40 cellular contexts compared by ENCODE assay signal in genomic region chrX:6954836-6955235, GRCh38.
"Had no signal": no experiment of that assay in that cellular context is flagged by ENCODE, and none has a peak within 500 bp of the region (broad histone marks: within the 10 kb centered on the region; RNA-seq: fewer than 3 reads in every experiment).

No MANE protein-coding gene starts in this region.

- H3K9me3 Mint-ChIP-seq: activated naive CD4-positive, alpha-beta T cell treated with anti-CD3 and anti-CD28 coated beads, Interleukin-2, amount 50 U/mL, for 24 hours; effector memory CD8-positive, alpha-beta T cell had no signal

- H3K36me3 Mint-ChIP-seq: activated CD8-positive, alpha-beta memory T cell treated with anti-CD3 and anti-CD28 coated beads, Interleukin-2, amount 10 ng/mL, durations not matched to agents 7 days and 5 days; activated naive CD8-positive, alpha-beta T cell treated with anti-CD3 and anti-CD28 coated beads for 36 hours; brain had no signal

- H3K27ac Mint-ChIP-seq: activated B cell treated with CpG ODN at 0.5 μM for 24 hours; activated CD8-positive, alpha-beta memory T cell treated with anti-CD3 and anti-CD28 coated beads, Interleukin-2, amount 10 ng/mL, durations not matched to agents 7 days and 5 days; activated CD8-positive, alpha-beta T cell treated with anti-CD3 and anti-CD28 coated beads for 36 hours; activated naive CD4-positive, alpha-beta T cell treated with anti-CD3 and anti-CD28 coated beads for 36 hours; activated naive CD4-positive, alpha-beta T cell treated with anti-CD3 and anti-CD28 coated beads, Interleukin-2, amount 50 U/mL, for 24 hours; activated naive CD8-positive, alpha-beta T cell treated with anti-CD3 and anti-CD28 coated beads for 36 hours; activated naive CD8-positive, alpha-beta T cell treated with anti-CD3 and anti-CD28 coated beads, Interleukin-2, amount 50 U/mL, for 24 hours; activated T-helper 1 cell treated with anti-CD3 and anti-CD28 coated beads, Interleukin-12 subunit alpha, Interleukin-12 subunit beta, Interleukin-2, Interleukin-4 antibody, amounts not matched to agents 30 ng/mL and 10 ng/mL and 1 ng/mL, durations not matched to agents 14 hours and 24 hours and 36 hours; activated T-helper 2 cell treated with anti-CD3 and anti-CD28 coated beads, Interferon-gamma antibody, Interleukin-2, Interleukin-4, amounts not matched to agents 10 μg/mL and 5 μg/mL and 100 μg/mL, durations not matched to agents 14 hours and 24 hours and 36 hours; dendritic cell treated with granulocyte-macrophage colony-stimulating factor and Interleukin-4, amounts not matched to agents 40 ng/mL and 50 ng/mL, for 4 days; effector memory CD8-positive, alpha-beta T cell; T-helper 17 cell; T-helper 2 cell treated with Interferon-gamma antibody and Interleukin-4, amounts not matched to agents 5 μg/mL and 100 μg/mL, for 36 hours had no signal

- H3K27me3 ChIP-seq: adrenal gland, breast epithelium, cardiac muscle cell, esophagus squamous epithelium, gastroesophageal sphincter had no signal

- H3K27ac ChIP-seq: adrenal gland, breast epithelium, cardiac muscle cell, coronary artery, dorsolateral prefrontal cortex, epithelial cell of prostate, esophagus squamous epithelium, gastroesophageal sphincter, WERI-Rb-1 had no signal

- H3K4me3 ChIP-seq: adrenal gland, breast epithelium, cardiac muscle cell, coronary artery, dorsolateral prefrontal cortex, esophagus squamous epithelium, gastroesophageal sphincter had no signal

- FAIRE-seq: endometrium, endothelial cell of umbilical vein had no signal

- H3K9me3 ChIP-seq: adrenal gland, esophagus squamous epithelium, gastroesophageal sphincter had no signal

- H3K4me3 Mint-ChIP-seq: activated B cell treated with CpG ODN at 0.5 μM for 24 hours; activated CD8-positive, alpha-beta memory T cell treated with anti-CD3 and anti-CD28 coated beads, Interleukin-2, amount 10 ng/mL, durations not matched to agents 7 days and 5 days; activated CD8-positive, alpha-beta T cell treated with anti-CD3 and anti-CD28 coated beads for 36 hours; activated naive CD4-positive, alpha-beta T cell treated with anti-CD3 and anti-CD28 coated beads for 36 hours; activated naive CD4-positive, alpha-beta T cell treated with anti-CD3 and anti-CD28 coated beads, Interleukin-2, amount 50 U/mL, for 24 hours; activated naive CD8-positive, alpha-beta T cell treated with anti-CD3 and anti-CD28 coated beads for 36 hours; activated naive CD8-positive, alpha-beta T cell treated with anti-CD3 and anti-CD28 coated beads, Interleukin-2, amount 50 U/mL, for 24 hours; activated T-helper 1 cell treated with anti-CD3 and anti-CD28 coated beads, Interleukin-12 subunit alpha, Interleukin-12 subunit beta, Interleukin-2, Interleukin-4 antibody, amounts not matched to agents 30 ng/mL and 10 ng/mL and 1 ng/mL, durations not matched to agents 14 hours and 24 hours and 36 hours; brain; dendritic cell treated with granulocyte-macrophage colony-stimulating factor and Interleukin-4, amounts not matched to agents 40 ng/mL and 50 ng/mL, for 4 days; effector memory CD8-positive, alpha-beta T cell; T-helper 17 cell; T-helper 2 cell treated with Interferon-gamma antibody and Interleukin-4, amounts not matched to agents 5 μg/mL and 100 μg/mL, for 36 hours had no signal

- H3K4me1 ChIP-seq: adrenal gland, breast epithelium, esophagus squamous epithelium, gastroesophageal sphincter had no signal

- H3K36me3 ChIP-seq: adrenal gland, breast epithelium, cardiac muscle cell, esophagus squamous epithelium, gastroesophageal sphincter, WERI-Rb-1 had no signal

- ATAC-seq: activated CD4-positive, CD25-positive, alpha-beta regulatory T cell treated with anti-CD3 and anti-CD28 coated beads, Interleukin-2, amount 50 U/mL, for 24 hours; activated CD8-positive, alpha-beta memory T cell treated with anti-CD3 and anti-CD28 coated beads, Interleukin-2, amount 10 ng/mL, durations not matched to agents 7 days and 5 days; activated CD8-positive, alpha-beta T cell treated with anti-CD3 and anti-CD28 coated beads for 36 hours; activated naive CD8-positive, alpha-beta T cell treated with anti-CD3 and anti-CD28 coated beads, Interleukin-2, amount 50 U/mL, for 24 hours; effector memory CD8-positive, alpha-beta T cell; gastroesophageal sphincter; T-helper 17 cell had no signal

- H3K4me1 Mint-ChIP-seq: activated CD8-positive, alpha-beta memory T cell treated with anti-CD3 and anti-CD28 coated beads, Interleukin-2, amount 10 ng/mL, durations not matched to agents 7 days and 5 days; activated naive CD4-positive, alpha-beta T cell treated with anti-CD3 and anti-CD28 coated beads, Interleukin-2, amount 50 U/mL, for 24 hours; activated naive CD8-positive, alpha-beta T cell treated with anti-CD3 and anti-CD28 coated beads for 36 hours; activated naive CD8-positive, alpha-beta T cell treated with anti-CD3 and anti-CD28 coated beads, Interleukin-2, amount 50 U/mL, for 24 hours; brain; T-helper 17 cell had no signal

- H3K27me3 Mint-ChIP-seq: activated B cell treated with CpG ODN at 0.5 μM for 24 hours; activated CD8-positive, alpha-beta memory T cell treated with anti-CD3 and anti-CD28 coated beads, Interleukin-2, amount 10 ng/mL, durations not matched to agents 7 days and 5 days; activated CD8-positive, alpha-beta T cell treated with anti-CD3 and anti-CD28 coated beads for 36 hours; activated naive CD4-positive, alpha-beta T cell treated with anti-CD3 and anti-CD28 coated beads, Interleukin-2, amount 50 U/mL, for 24 hours; activated naive CD8-positive, alpha-beta T cell treated with anti-CD3 and anti-CD28 coated beads for 36 hours; activated naive CD8-positive, alpha-beta T cell treated with anti-CD3 and anti-CD28 coated beads, Interleukin-2, amount 50 U/mL, for 24 hours; brain; dendritic cell treated with granulocyte-macrophage colony-stimulating factor and Interleukin-4, amounts not matched to agents 40 ng/mL and 50 ng/mL, for 4 days; effector memory CD8-positive, alpha-beta T cell; T-helper 17 cell had no signal

- DNase-seq: activated B cell treated with CpG ODN at 0.5 μM for 24 hours; activated CD4-positive, alpha-beta T cell treated with anti-CD3 and anti-CD28 coated beads for 48 hours; activated CD4-positive, alpha-beta T cell treated with anti-CD3 and anti-CD28 coated beads, Interleukin-2, amount 50 U/mL, for 1 hour; activated CD4-positive, alpha-beta T cell treated with anti-CD3 and anti-CD28 coated beads, Interleukin-2, amount 50 U/mL, for 48 hours; activated CD8-positive, alpha-beta memory T cell treated with anti-CD3 and anti-CD28 coated beads, Interleukin-2, amount 10 ng/mL, durations not matched to agents 7 days and 5 days; activated CD8-positive, alpha-beta memory T cell treated with anti-CD3 and anti-CD28 coated beads, Interleukin-2, amount 50 U/mL, for 4 hours; activated CD8-positive, alpha-beta T cell treated with anti-CD3 and anti-CD28 coated beads for 36 hours; activated effector memory CD4-positive, alpha-beta T cell treated with anti-CD3 and anti-CD28 coated beads, Interleukin-2, amount 50 U/mL, for 16 hours; activated naive CD4-positive, alpha-beta T cell treated with anti-CD3 and anti-CD28 coated beads for 36 hours; activated naive CD8-positive, alpha-beta T cell treated with anti-CD3 and anti-CD28 coated beads for 36 hours; activated naive CD8-positive, alpha-beta T cell treated with anti-CD3 and anti-CD28 coated beads, Interleukin-2, amount 50 U/mL, for 24 hours; activated T-cell treated with anti-CD3 and anti-CD28 coated beads, Interleukin-2, amount 50 U/mL, for 1 hour; activated T-cell treated with anti-CD3 and anti-CD28 coated beads, Interleukin-2, amount 50 U/mL, for 48 hours; adrenal gland; amygdala; aorta; central memory CD4-positive, alpha-beta T cell; cerebellar nuclear complex; dorsolateral prefrontal cortex; effector memory CD8-positive, alpha-beta T cell; esophagus squamous epithelium; foreskin melanocyte; T-helper 1 cell; T-helper 17 cell; T1000; WERI-Rb-1 had no signal
